In the genomic region with DNA sequence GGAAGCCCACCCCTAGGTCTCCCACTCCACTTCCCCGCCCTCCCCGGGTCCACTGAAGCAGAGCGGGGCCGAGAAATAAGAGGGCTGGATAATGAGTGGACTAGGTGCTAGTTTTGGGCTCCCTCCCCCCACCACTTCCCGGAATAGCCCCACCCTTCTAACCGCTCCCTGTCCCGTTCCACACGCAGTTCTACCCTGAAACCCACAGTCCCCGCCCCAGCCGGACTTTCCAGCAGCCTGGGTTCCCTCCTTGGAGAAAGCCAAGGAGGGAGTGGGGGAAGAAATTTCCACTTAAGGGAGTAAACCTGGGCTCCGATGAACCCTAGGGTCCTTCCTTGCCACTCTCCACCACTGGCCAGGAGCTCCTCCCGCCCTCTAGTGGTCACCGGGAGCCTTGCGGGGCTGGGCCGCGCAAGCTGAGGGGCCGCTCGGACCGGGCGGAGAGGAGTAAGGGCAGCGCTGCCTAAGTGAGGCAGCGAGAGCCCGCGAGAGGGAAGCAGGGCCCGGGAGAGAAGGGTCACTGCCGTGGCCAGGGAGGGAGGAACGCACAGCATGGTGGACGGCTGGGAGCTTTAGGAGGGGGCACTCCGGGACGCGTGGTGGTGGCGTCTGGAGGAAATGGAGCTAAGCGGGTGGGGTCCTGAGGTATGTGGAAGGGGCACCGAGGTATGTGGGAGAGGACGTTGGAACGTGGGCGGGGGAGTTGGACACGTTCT, we compare ENCODE assay signal across 1 cellular context.
TF ChIP-seq lines count a peak whose summit lies in the region.

No MANE protein-coding gene starts in this region.

TF ChIP-seq in K562, 482 proteins besides CTCF, POLR2A, EP300 and RAD21 (continued from another document and continues in another):
- TF ChIP-seq, protein P1, sequence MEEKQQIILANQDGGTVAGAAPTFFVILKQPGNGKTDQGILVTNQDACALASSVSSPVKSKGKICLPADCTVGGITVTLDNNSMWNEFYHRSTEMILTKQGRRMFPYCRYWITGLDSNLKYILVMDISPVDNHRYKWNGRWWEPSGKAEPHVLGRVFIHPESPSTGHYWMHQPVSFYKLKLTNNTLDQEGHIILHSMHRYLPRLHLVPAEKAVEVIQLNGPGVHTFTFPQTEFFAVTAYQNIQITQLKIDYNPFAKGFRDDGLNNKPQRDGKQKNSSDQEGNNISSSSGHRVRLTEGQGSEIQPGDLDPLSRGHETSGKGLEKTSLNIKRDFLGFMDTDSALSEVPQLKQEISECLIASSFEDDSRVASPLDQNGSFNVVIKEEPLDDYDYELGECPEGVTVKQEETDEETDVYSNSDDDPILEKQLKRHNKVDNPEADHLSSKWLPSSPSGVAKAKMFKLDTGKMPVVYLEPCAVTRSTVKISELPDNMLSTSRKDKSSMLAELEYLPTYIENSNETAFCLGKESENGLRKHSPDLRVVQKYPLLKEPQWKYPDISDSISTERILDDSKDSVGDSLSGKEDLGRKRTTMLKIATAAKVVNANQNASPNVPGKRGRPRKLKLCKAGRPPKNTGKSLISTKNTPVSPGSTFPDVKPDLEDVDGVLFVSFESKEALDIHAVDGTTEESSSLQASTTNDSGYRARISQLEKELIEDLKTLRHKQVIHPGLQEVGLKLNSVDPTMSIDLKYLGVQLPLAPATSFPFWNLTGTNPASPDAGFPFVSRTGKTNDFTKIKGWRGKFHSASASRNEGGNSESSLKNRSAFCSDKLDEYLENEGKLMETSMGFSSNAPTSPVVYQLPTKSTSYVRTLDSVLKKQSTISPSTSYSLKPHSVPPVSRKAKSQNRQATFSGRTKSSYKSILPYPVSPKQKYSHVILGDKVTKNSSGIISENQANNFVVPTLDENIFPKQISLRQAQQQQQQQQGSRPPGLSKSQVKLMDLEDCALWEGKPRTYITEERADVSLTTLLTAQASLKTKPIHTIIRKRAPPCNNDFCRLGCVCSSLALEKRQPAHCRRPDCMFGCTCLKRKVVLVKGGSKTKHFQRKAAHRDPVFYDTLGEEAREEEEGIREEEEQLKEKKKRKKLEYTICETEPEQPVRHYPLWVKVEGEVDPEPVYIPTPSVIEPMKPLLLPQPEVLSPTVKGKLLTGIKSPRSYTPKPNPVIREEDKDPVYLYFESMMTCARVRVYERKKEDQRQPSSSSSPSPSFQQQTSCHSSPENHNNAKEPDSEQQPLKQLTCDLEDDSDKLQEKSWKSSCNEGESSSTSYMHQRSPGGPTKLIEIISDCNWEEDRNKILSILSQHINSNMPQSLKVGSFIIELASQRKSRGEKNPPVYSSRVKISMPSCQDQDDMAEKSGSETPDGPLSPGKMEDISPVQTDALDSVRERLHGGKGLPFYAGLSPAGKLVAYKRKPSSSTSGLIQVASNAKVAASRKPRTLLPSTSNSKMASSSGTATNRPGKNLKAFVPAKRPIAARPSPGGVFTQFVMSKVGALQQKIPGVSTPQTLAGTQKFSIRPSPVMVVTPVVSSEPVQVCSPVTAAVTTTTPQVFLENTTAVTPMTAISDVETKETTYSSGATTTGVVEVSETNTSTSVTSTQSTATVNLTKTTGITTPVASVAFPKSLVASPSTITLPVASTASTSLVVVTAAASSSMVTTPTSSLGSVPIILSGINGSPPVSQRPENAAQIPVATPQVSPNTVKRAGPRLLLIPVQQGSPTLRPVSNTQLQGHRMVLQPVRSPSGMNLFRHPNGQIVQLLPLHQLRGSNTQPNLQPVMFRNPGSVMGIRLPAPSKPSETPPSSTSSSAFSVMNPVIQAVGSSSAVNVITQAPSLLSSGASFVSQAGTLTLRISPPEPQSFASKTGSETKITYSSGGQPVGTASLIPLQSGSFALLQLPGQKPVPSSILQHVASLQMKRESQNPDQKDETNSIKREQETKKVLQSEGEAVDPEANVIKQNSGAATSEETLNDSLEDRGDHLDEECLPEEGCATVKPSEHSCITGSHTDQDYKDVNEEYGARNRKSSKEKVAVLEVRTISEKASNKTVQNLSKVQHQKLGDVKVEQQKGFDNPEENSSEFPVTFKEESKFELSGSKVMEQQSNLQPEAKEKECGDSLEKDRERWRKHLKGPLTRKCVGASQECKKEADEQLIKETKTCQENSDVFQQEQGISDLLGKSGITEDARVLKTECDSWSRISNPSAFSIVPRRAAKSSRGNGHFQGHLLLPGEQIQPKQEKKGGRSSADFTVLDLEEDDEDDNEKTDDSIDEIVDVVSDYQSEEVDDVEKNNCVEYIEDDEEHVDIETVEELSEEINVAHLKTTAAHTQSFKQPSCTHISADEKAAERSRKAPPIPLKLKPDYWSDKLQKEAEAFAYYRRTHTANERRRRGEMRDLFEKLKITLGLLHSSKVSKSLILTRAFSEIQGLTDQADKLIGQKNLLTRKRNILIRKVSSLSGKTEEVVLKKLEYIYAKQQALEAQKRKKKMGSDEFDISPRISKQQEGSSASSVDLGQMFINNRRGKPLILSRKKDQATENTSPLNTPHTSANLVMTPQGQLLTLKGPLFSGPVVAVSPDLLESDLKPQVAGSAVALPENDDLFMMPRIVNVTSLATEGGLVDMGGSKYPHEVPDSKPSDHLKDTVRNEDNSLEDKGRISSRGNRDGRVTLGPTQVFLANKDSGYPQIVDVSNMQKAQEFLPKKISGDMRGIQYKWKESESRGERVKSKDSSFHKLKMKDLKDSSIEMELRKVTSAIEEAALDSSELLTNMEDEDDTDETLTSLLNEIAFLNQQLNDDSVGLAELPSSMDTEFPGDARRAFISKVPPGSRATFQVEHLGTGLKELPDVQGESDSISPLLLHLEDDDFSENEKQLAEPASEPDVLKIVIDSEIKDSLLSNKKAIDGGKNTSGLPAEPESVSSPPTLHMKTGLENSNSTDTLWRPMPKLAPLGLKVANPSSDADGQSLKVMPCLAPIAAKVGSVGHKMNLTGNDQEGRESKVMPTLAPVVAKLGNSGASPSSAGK (IDR thresholded peaks at IDR 0.05): no peak
- TF ChIP-seq JUND (IDR thresholded peaks at IDR 0.05; ENCODE audit: borderline replicate concordance, low read depth, low read length): 0 out of 2 replicates have a peak, but pooled peaks have one; percentile 16
- TF ChIP-seq JUND (tag; IDR thresholded peaks at IDR 0.05; ENCODE audit: borderline replicate concordance, low read depth, low read length): peak; percentile 30; the same call in 1 of the 3 replicates
- TF ChIP-seq ZNF507 (tag; conservative IDR thresholded peaks at IDR 0.05): no peak
- TF ChIP-seq KDM4B (IDR thresholded peaks at IDR 0.05; ENCODE audit: borderline replicate concordance in 2 of 2, low read depth in 1 of 2): peak in 1 of 2 experiments; percentile 62; a peak in 1 of 4 replicates
- no peak for TF ChIP-seq ZNF584 (CRISPR knock-in tag; IDR thresholded peaks at IDR 0.05; ENCODE audit: low read depth)
- peak; percentile 25 to 71; a peak in 3 of 4 replicates for TF ChIP-seq MNT (conservative IDR thresholded peaks at IDR 0.05)
- no peak for TF ChIP-seq ZNF717 (CRISPR knock-in tag; IDR thresholded peaks at IDR 0.05)
- peak; percentile 84; the same call in 1 of the 2 replicates for TF ChIP-seq RERE (CRISPR knock-in tag; IDR thresholded peaks at IDR 0.05; ENCODE audit: borderline replicate concordance)
- no peak for TF ChIP-seq MYBL2 (IDR thresholded peaks at IDR 0.05; ENCODE audit: low read depth)
- no peak for TF ChIP-seq MYBL2 (CRISPR knock-in tag; IDR thresholded peaks at IDR 0.05; ENCODE audit: borderline replicate concordance)
- no peak for TF ChIP-seq RFX5 (IDR thresholded peaks at IDR 0.05; ENCODE audit: low read depth, low read length)
- TF ChIP-seq, protein P2, sequence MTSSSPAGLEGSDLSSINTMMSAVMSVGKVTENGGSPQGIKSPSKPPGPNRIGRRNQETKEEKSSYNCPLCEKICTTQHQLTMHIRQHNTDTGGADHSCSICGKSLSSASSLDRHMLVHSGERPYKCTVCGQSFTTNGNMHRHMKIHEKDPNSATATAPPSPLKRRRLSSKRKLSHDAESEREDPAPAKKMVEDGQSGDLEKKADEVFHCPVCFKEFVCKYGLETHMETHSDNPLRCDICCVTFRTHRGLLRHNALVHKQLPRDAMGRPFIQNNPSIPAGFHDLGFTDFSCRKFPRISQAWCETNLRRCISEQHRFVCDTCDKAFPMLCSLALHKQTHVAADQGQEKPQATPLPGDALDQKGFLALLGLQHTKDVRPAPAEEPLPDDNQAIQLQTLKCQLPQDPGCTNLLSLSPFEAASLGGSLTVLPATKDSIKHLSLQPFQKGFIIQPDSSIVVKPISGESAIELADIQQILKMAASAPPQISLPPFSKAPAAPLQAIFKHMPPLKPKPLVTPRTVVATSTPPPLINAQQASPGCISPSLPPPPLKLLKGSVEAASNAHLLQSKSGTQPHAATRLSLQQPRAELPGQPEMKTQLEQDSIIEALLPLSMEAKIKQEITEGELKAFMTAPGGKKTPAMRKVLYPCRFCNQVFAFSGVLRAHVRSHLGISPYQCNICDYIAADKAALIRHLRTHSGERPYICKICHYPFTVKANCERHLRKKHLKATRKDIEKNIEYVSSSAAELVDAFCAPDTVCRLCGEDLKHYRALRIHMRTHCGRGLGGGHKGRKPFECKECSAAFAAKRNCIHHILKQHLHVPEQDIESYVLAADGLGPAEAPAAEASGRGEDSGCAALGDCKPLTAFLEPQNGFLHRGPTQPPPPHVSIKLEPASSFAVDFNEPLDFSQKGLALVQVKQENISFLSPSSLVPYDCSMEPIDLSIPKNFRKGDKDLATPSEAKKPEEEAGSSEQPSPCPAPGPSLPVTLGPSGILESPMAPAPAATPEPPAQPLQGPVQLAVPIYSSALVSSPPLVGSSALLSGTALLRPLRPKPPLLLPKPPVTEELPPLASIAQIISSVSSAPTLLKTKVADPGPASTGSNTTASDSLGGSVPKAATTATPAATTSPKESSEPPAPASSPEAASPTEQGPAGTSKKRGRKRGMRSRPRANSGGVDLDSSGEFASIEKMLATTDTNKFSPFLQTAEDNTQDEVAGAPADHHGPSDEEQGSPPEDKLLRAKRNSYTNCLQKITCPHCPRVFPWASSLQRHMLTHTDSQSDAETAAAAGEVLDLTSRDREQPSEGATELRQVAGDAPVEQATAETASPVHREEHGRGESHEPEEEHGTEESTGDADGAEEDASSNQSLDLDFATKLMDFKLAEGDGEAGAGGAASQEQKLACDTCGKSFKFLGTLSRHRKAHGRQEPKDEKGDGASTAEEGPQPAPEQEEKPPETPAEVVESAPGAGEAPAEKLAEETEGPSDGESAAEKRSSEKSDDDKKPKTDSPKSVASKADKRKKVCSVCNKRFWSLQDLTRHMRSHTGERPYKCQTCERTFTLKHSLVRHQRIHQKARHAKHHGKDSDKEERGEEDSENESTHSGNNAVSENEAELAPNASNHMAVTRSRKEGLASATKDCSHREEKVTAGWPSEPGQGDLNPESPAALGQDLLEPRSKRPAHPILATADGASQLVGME (CRISPR knock-in tag; IDR thresholded peaks at IDR 0.05): no peak
- TF ChIP-seq XRCC5 (IDR thresholded peaks at IDR 0.05; ENCODE audit: low read depth, low read length): peak; percentile 98
- 0 out of 4 replicates have a peak, but pooled peaks of 1 of the 2 experiments have one; percentile 24 for TF ChIP-seq FOXK2 (conservative IDR thresholded peaks at IDR 0.05 in 1 of 2, IDR thresholded peaks at IDR 0.05 in 1 of 2; ENCODE audit: low read depth in 2 of 2)
- no peak for TF ChIP-seq BCL6 (CRISPR knock-in tag; IDR thresholded peaks at IDR 0.05)
- TF ChIP-seq RFX1 (IDR thresholded peaks at IDR 0.05): no peak
- TF ChIP-seq SETDB1 (IDR thresholded peaks at IDR 0.05; ENCODE audit: low read length): no peak
- no peak for TF ChIP-seq ZNF77 (CRISPR knock-in tag; IDR thresholded peaks at IDR 0.05)
- TF ChIP-seq ZNF639 (CRISPR knock-in tag; conservative IDR thresholded peaks at IDR 0.05 in 1 of 2, IDR thresholded peaks at IDR 0.05 in 1 of 2): peak in 1 of 2 experiments; percentile 27; a peak in 2 of 4 replicates
- no peak for TF ChIP-seq EZH2 (IDR thresholded peaks at IDR 0.05; ENCODE audit: borderline replicate concordance, low read depth, low read length)
